Comparison of ENCODE assay signal across 21 cellular contexts in genomic region chr4:101411926-101412325, GRCh38.
"Had no signal": no experiment of that assay in that cellular context is flagged by ENCODE, and none has a peak within 500 bp of the region (broad histone marks: within the 10 kb centered on the region; RNA-seq: fewer than 3 reads in every experiment).

No MANE protein-coding gene starts in this region.

- H3K27me3 ChIP-seq: dorsolateral prefrontal cortex, gastrocnemius medialis, heart right ventricle, pancreas, suprapubic skin, tibial artery, upper lobe of right lung, vagina had no signal

- H3K27ac ChIP-seq: dorsolateral prefrontal cortex, gastrocnemius medialis, heart right ventricle, pancreas, suprapubic skin, tibial artery, upper lobe of right lung, vagina had no signal

- H3K36me3 ChIP-seq: gastrocnemius medialis, heart right ventricle, pancreas, suprapubic skin, tibial artery, upper lobe of right lung, vagina had no signal

- ATAC-seq: esophagus mucosa; gastrocnemius medialis; heart right ventricle; pancreas; right cardiac atrium; stimulated activated naive CD8-positive, alpha-beta T cell treated with anti-CD3 and anti-CD28 coated beads, Interleukin-15, Interleukin-2, amounts not matched to agents 100 U/mL and 50 U/mL, for 24 hours; upper lobe of right lung had no signal

- H3K4me3 ChIP-seq: dorsolateral prefrontal cortex, gastrocnemius medialis, heart right ventricle, pancreas, suprapubic skin, tibial artery, upper lobe of right lung, vagina had no signal

- H3K9me3 ChIP-seq: gastrocnemius medialis, pancreas, suprapubic skin, tibial artery, upper lobe of right lung, vagina had no signal

- H3K27ac Mint-ChIP-seq: nephron, progenitor cell of endocrine pancreas had no signal

- H3K4me3 Mint-ChIP-seq: naive B cell, nephron had no signal

- H3K27me3 Mint-ChIP-seq: naive B cell, progenitor cell of endocrine pancreas had no signal

- H3K4me1 ChIP-seq: gastrocnemius medialis, pancreas, suprapubic skin, tibial artery, upper lobe of right lung, vagina had no signal

- DNase-seq: dorsolateral prefrontal cortex; effector CD8-positive, alpha-beta T cell; gastrocnemius medialis; heart right ventricle; hypothalamus; kidney glomerular epithelial cell; mesendoderm; naive B cell; occipital lobe; small intestine; stimulated activated CD4-positive, alpha-beta T cell treated with anti-CD3 and anti-CD28 coated beads, Interleukin-12 subunit alpha, Interleukin-12 subunit beta, amount 100 ng/mL, for 4 hours; stimulated activated naive CD8-positive, alpha-beta T cell treated with anti-CD3 and anti-CD28 coated beads, Interleukin-15, Interleukin-2, amounts not matched to agents 100 U/mL and 50 U/mL, for 24 hours; tibial artery; upper lobe of right lung had no signal

- H3K4me1 Mint-ChIP-seq: nephron had no signal
